ENCODE assay signal across 1 cellular context in genomic region chr11:12853325-12853651, GRCh38.
TF ChIP-seq lines count a peak whose summit lies in the region.

No MANE protein-coding gene starts in this region.

TF ChIP-seq in GM23338, 12 proteins besides CTCF, POLR2A, EP300 and RAD21 (continued from another document):
- TF ChIP-seq, protein P1, sequence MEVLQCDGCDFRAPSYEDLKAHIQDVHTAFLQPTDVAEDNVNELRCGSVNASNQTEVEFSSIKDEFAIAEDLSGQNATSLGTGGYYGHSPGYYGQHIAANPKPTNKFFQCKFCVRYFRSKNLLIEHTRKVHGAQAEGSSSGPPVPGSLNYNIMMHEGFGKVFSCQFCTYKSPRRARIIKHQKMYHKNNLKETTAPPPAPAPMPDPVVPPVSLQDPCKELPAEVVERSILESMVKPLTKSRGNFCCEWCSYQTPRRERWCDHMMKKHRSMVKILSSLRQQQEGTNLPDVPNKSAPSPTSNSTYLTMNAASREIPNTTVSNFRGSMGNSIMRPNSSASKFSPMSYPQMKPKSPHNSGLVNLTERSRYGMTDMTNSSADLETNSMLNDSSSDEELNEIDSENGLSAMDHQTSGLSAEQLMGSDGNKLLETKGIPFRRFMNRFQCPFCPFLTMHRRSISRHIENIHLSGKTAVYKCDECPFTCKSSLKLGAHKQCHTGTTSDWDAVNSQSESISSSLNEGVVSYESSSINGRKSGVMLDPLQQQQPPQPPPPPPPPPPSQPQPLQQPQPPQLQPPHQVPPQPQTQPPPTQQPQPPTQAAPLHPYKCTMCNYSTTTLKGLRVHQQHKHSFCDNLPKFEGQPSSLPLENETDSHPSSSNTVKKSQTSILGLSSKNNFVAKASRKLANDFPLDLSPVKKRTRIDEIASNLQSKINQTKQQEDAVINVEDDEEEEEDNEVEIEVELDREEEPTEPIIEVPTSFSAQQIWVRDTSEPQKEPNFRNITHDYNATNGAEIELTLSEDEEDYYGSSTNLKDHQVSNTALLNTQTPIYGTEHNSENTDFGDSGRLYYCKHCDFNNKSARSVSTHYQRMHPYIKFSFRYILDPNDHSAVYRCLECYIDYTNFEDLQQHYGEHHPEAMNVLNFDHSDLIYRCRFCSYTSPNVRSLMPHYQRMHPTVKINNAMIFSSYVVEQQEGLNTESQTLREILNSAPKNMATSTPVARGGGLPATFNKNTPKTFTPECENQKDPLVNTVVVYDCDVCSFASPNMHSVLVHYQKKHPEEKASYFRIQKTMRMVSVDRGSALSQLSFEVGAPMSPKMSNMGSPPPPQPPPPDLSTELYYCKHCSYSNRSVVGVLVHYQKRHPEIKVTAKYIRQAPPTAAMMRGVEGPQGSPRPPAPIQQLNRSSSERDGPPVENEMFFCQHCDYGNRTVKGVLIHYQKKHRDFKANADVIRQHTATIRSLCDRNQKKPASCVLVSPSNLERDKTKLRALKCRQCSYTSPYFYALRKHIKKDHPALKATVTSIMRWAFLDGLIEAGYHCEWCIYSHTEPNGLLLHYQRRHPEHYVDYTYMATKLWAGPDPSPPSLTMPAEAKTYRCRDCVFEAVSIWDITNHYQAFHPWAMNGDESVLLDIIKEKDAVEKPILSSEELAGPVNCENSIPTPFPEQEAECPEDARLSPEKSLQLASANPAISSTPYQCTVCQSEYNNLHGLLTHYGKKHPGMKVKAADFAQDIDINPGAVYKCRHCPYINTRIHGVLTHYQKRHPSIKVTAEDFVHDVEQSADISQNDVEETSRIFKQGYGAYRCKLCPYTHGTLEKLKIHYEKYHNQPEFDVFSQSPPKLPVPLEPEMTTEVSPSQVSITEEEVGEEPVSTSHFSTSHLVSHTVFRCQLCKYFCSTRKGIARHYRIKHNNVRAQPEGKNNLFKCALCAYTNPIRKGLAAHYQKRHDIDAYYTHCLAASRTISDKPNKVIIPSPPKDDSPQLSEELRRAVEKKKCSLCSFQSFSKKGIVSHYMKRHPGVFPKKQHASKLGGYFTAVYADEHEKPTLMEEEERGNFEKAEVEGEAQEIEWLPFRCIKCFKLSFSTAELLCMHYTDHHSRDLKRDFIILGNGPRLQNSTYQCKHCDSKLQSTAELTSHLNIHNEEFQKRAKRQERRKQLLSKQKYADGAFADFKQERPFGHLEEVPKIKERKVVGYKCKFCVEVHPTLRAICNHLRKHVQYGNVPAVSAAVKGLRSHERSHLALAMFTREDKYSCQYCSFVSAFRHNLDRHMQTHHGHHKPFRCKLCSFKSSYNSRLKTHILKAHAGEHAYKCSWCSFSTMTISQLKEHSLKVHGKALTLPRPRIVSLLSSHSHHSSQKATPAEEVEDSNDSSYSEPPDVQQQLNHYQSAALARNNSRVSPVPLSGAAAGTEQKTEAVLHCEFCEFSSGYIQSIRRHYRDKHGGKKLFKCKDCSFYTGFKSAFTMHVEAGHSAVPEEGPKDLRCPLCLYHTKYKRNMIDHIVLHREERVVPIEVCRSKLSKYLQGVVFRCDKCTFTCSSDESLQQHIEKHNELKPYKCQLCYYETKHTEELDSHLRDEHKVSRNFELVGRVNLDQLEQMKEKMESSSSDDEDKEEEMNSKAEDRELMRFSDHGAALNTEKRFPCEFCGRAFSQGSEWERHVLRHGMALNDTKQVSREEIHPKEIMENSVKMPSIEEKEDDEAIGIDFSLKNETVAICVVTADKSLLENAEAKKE (CRISPR knock-in tag; IDR thresholded peaks at IDR 0.05) = no peak
- no peak for TF ChIP-seq EZH2phosphoT487 (IDR thresholded peaks at IDR 0.05; ENCODE audit: unreplicated experiment)
- no peak for TF ChIP-seq ZNF331 (CRISPR knock-in tag; IDR thresholded peaks at IDR 0.05; ENCODE audit: low read depth)
- no peak for TF ChIP-seq NANOG (IDR thresholded peaks at IDR 0.05; ENCODE audit: borderline replicate concordance)
- no peak for TF ChIP-seq POLR2AphosphoS5 (IDR thresholded peaks at IDR 0.05; ENCODE audit: low read depth)
- no peak for TF ChIP-seq EZH2 (IDR thresholded peaks at IDR 0.05; ENCODE audit: low read depth, unreplicated experiment)
- TF ChIP-seq ZNF114 (CRISPR knock-in tag; IDR thresholded peaks at IDR 0.05) = no peak
- no peak for TF ChIP-seq CREB1 (CRISPR knock-in tag; IDR thresholded peaks at IDR 0.05; ENCODE audit: low read depth)
- no peak for TF ChIP-seq ETS1 (IDR thresholded peaks at IDR 0.05)
- TF ChIP-seq STAT1 (IDR thresholded peaks at IDR 0.05; ENCODE audit: unreplicated experiment) = no peak
- TF ChIP-seq, protein P2, sequence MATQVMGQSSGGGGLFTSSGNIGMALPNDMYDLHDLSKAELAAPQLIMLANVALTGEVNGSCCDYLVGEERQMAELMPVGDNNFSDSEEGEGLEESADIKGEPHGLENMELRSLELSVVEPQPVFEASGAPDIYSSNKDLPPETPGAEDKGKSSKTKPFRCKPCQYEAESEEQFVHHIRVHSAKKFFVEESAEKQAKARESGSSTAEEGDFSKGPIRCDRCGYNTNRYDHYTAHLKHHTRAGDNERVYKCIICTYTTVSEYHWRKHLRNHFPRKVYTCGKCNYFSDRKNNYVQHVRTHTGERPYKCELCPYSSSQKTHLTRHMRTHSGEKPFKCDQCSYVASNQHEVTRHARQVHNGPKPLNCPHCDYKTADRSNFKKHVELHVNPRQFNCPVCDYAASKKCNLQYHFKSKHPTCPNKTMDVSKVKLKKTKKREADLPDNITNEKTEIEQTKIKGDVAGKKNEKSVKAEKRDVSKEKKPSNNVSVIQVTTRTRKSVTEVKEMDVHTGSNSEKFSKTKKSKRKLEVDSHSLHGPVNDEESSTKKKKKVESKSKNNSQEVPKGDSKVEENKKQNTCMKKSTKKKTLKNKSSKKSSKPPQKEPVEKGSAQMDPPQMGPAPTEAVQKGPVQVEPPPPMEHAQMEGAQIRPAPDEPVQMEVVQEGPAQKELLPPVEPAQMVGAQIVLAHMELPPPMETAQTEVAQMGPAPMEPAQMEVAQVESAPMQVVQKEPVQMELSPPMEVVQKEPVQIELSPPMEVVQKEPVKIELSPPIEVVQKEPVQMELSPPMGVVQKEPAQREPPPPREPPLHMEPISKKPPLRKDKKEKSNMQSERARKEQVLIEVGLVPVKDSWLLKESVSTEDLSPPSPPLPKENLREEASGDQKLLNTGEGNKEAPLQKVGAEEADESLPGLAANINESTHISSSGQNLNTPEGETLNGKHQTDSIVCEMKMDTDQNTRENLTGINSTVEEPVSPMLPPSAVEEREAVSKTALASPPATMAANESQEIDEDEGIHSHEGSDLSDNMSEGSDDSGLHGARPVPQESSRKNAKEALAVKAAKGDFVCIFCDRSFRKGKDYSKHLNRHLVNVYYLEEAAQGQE (IDR thresholded peaks at IDR 0.05; ENCODE audit: unreplicated experiment) = no peak
TF ChIP-seq in GM23338: peak in this region for 0.
